8 cellular contexts compared by ENCODE assay signal in the genomic region with DNA sequence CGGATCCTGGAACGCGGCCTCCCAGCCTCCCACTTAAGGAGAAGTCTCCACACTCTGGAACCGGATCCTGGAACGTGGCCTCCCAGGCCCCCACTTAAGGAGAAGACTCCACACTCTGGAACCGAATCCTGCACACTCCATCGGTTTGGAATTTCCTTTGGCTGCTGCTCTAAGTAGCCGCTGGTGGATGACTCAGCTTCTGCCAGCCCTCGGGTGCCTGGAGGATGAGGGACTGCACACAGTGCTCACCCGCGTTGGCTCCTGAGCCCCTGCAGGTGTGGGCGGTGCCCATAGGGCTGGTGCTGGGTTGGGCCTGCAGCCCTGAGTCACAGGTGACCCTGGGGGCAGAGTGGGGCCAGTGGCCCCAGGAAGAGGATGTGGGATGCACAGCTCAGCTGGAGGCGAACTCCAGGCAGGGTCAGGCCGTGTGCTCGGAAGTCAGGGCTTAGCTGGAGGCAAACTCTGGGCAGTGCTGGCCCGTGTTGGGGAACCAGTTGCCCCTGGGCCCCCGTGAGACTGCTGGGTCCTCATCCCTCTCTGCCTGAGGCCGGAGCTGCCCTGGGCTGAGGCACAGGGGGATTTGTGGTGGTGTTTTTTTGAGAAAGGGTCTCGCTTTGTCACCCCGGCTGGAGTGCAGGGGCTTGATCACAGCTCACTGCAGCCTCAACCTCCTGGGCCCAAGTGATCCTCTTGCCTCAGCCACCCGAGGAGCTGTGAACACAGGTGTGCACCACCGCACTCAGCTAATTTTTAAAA. TPM values are rescaled to one million over a fixed set of nuclear protein-coding genes. Genes with fewer than 3 reads are reported as not detected.
DNase-seq lines count a peak whose midpoint lies in the region; ATAC-seq and TF ChIP-seq lines count a peak whose summit lies in the region.

No MANE protein-coding gene starts in this region.

- no peak overlapping the region for H2AFZ ChIP-seq in mesenchymal stem cell (ENCODE audit: low read depth, low read length)

- H3K4me3 ChIP-seq in A673 (ENCODE audit: low read depth, low read length, poor library complexity, severe bottlenecking) (no peak overlapping the region), coronary artery (peak overlapping the region; percentile 29), mesenchymal stem cell (ENCODE audit: insufficient read depth in 1 of 2, low read depth in 1 of 2, low read length in 2 of 2) (no peak overlapping the region)

- peak overlapping the region; percentile 61 for H3K9ac ChIP-seq in mesenchymal stem cell (ENCODE audit: low read length)

- no peak for ATAC-seq in HG03354 (IDR thresholded peaks at IDR 0.05; ENCODE audit: poor library complexity, severe bottlenecking, unreplicated experiment)

- H2BK5ac ChIP-seq in mesenchymal stem cell (ENCODE audit: low read depth, low read length, poor library complexity, severe bottlenecking), result peak overlapping the region; percentile 80

- peak overlapping the region in 1 of 2 experiments; percentile 63 for H3K23ac ChIP-seq in mesenchymal stem cell (ENCODE audit: low read length in 2 of 2)

- peak overlapping the region; percentile 67 for H2AK5ac ChIP-seq in mesenchymal stem cell (ENCODE audit: low read length, severe bottlenecking)

- H3K36me3 ChIP-seq in A673 (ENCODE audit: insufficient read depth, low read length, poor library complexity, severe bottlenecking) (no peaks in the 10 kb centered on the region), mesenchymal stem cell (ENCODE audit: control insufficient read depth in 1 of 2, insufficient read depth in 2 of 2, low read depth in 1 of 2, low read length in 2 of 2) (peaks cover 26 to 46% of the 10 kb centered on the region in 2 experiments)

- WGBS in mesenchymal stem cell, result 18% methylated on average over 22 of the region's 22 CpGs

- peak; percentile 78 for DNase-seq in A673 (ENCODE audit: low spot score)
- peak; percentile 67 for DNase-seq in LoVo (ENCODE audit: low spot score)
- peak; percentile 93 for DNase-seq in coronary artery (ENCODE audit: low spot score)
- peak; percentile 98 for DNase-seq in mesenchymal stem cell
- DNase-seq in NCI-H2227 (lab: John Stamatoyannopoulos, UW; ENCODE audit: unreplicated experiment), result no peak
- DNase-seq in activated CD8-positive, alpha-beta memory T cell treated with anti-CD3 and anti-CD28 coated beads for 24 hours, result no peak
- no peak for DNase-seq in NCI-H1436 (lab: John Stamatoyannopoulos, UW)

- H4K8ac ChIP-seq in mesenchymal stem cell (ENCODE audit: low read length), result peak overlapping the region; percentile 87

- peak overlapping the region; percentile 71 for H2BK15ac ChIP-seq in mesenchymal stem cell (ENCODE audit: low read depth, poor library complexity, severe bottlenecking)

- intact Hi-C loops in A673 (cut with micrococcal nuclease; ENCODE audit: unreplicated experiment), result no loop called here

- POLR2A ChIA-PET in A673 (lab: Charles Lee; ENCODE audit: low non-redundant PET), result no interaction called here

- no peaks in the 10 kb centered on the region for H3K27me3 ChIP-seq in A673 (replicated peaks; ENCODE audit: insufficient read depth, low read depth, low read length, poor library complexity)
- H3K27me3 ChIP-seq in mesenchymal stem cell (ENCODE audit: control insufficient read depth in 1 of 2, insufficient read depth in 1 of 2, low read length in 2 of 2), result no peaks in the 10 kb centered on the region

- H3K4me1 ChIP-seq in A673 (ENCODE audit: insufficient read depth, low read length, poor library complexity, severe bottlenecking) (peaks cover 8% of the 10 kb centered on the region), mesenchymal stem cell (ENCODE audit: control insufficient read depth, insufficient read depth, low read depth, low read length) (peaks cover 49% of the 10 kb centered on the region)

- CTCF ChIA-PET in A673 (lab: Charles Lee), result no interaction called here

- peak overlapping the region; percentile 95 to 96 for H3K4ac ChIP-seq in mesenchymal stem cell (ENCODE audit: low read depth in 1 of 2, low read length in 2 of 2)

- peaks cover 4% of the 10 kb centered on the region for H3K79me1 ChIP-seq in mesenchymal stem cell (replicated peaks; ENCODE audit: low read length, poor library complexity, severe bottlenecking)

- no peaks in the 10 kb centered on the region for H3K9me3 ChIP-seq in A673 (ENCODE audit: low read depth, low read length, poor library complexity, severe bottlenecking)
- no peaks in the 10 kb centered on the region for H3K9me3 ChIP-seq in mesenchymal stem cell (ENCODE audit: control insufficient read depth, low read length)

- no peak for TF ChIP-seq CTCF in A673 (conservative IDR thresholded peaks at IDR 0.05; ENCODE audit: low read depth, low read length)
- no peak for TF ChIP-seq CTCF in coronary artery (IDR thresholded peaks at IDR 0.05)

- no TSS peak for BruUV-seq in A673 (replicated peaks; lab: Mats Ljungman, UMichigan)

- peak overlapping the region; percentile 98 for H2BK120ac ChIP-seq in mesenchymal stem cell (ENCODE audit: low read depth, low read length)

- H3K27ac ChIP-seq in A673 (ENCODE audit: low read depth, low read length, poor library complexity, severe bottlenecking) (peak overlapping the region; percentile 61), coronary artery (peak overlapping the region; percentile 68 to 91), mesenchymal stem cell (ENCODE audit: low read length, poor library complexity, severe bottlenecking) (peak overlapping the region; percentile 98)

- H4K91ac ChIP-seq in mesenchymal stem cell (ENCODE audit: low read length), result peak overlapping the region; percentile 98

- peak overlapping the region; percentile 89 to 96 for H3K18ac ChIP-seq in mesenchymal stem cell (ENCODE audit: low read depth in 1 of 2, low read length in 2 of 2)

- no peak overlapping the region for H3K14ac ChIP-seq in mesenchymal stem cell (ENCODE audit: low read length in 2 of 2)

- peak overlapping the region; percentile 95 to 96 for H2BK12ac ChIP-seq in mesenchymal stem cell (ENCODE audit: low read length in 2 of 2)

- peak overlapping the region; percentile 8 for H3K4me2 ChIP-seq in mesenchymal stem cell (ENCODE audit: low read length, poor library complexity, severe bottlenecking)

RNA-seq across cellular contexts. Expression of a gene that starts 13.9 kb away (rescaled TPM):
- not detected in 2 replicates for total RNA-seq in A673 (2021)
- polyA plus RNA-seq in mesenchymal stem cell (2013, experiment 1 of 2), result 23.7 TPM
- 23.9 TPM for polyA plus RNA-seq in mesenchymal stem cell (2013, experiment 2 of 2)

RNA-seq across cellular contexts. Expression of a gene that starts 24.4 kb away (rescaled TPM):
- total RNA-seq in A673 (2021), result 45.6 and 47.8 TPM in 2 replicates
- polyA plus RNA-seq in mesenchymal stem cell (2013, experiment 1 of 2), result 9.2 TPM
- polyA plus RNA-seq in mesenchymal stem cell (2013, experiment 2 of 2), result 9.3 TPM

RNA-seq across cellular contexts. Expression of a gene that starts 25.2 kb away (rescaled TPM):
- 38.9 and 41.1 TPM in 2 replicates for total RNA-seq in A673 (2021)
- polyA plus RNA-seq in mesenchymal stem cell (2013, experiment 1 of 2), result 13.5 TPM
- polyA plus RNA-seq in mesenchymal stem cell (2013, experiment 2 of 2), result 14.0 TPM

RNA-seq across cellular contexts. Expression of a gene that starts 25.3 kb away (rescaled TPM):
- total RNA-seq in A673 (2021), result 28.2 and 28.3 TPM in 2 replicates
- polyA plus RNA-seq in mesenchymal stem cell (2013, experiment 1 of 2), result 11.5 TPM
- 11.8 TPM for polyA plus RNA-seq in mesenchymal stem cell (2013, experiment 2 of 2)

RNA-seq across cellular contexts. Expression of a gene that starts 29.3 kb away (rescaled TPM):
- 115 and 128 TPM in 2 replicates for total RNA-seq in A673 (2021)
- 11.7 TPM for polyA plus RNA-seq in mesenchymal stem cell (2013, experiment 1 of 2)
- polyA plus RNA-seq in mesenchymal stem cell (2013, experiment 2 of 2), result 12.0 TPM

Comparison
In these comparisons a context has a peak if more than half of its experiments do, and no peak if none do; other contexts are left out.
1. DNase-seq: peak in A673 (single experiment), LoVo (single experiment), coronary artery (single experiment) and mesenchymal stem cell (single experiment); none in NCI-H2227 (single experiment), activated CD8-positive, alpha-beta memory T cell treated with anti-CD3 and anti-CD28 coated beads for 24 hours (single experiment) and NCI-H1436 (single experiment).
2. Peak in every context shown above with its lines, with median percentiles within 50 percentile points of each other: H3K27ac ChIP-seq.